Comparison of ENCODE assay signal across 11 cellular contexts in the genomic region with DNA sequence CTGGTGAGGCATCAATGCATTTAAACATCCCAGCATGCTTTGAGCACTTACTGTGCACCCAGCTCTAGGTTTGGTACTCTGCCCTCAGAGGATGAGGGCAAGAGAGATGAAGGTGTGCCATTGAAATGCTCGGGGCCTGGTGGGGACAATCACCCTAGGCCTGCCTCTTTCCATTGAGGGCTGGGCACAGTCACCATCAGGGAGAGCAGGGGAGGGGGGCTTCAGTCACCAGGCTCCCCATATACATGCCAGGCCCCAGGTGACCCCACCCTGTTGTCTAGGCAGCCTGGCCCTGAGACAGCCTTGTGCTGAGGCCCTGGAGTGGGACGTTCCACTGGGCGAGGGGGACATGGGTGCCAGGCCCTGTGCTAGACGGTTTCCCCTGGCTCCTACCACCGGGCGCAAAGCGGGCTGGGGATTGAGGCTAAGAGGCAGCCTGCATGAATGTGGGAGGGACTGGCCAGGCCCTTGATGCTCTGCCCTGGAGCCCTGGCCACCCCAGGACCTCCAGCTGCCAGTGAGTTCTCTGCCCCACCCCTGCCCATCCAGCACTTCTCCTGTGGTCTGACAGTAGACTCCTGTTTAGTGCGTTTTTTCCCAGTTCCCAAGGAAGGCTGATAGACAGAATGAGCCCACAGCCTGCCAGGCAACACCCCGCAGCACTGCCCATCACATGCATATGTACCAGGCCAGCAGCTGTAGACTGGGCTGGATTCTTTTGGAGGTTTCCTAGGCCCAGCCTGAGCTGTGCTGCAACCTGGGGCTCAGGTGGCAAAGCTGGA. TPM values are rescaled to one million over a fixed set of nuclear protein-coding genes. Genes with fewer than 3 reads are reported as not detected.
A peak's percentile ranks its signal among the peaks of the same experiment; 100 is the strongest.
DNase-seq lines count a peak whose midpoint lies in the region; ATAC-seq, FAIRE-seq and TF ChIP-seq lines count a peak whose summit lies in the region.
"Had no signal": no experiment of that assay in that cellular context is flagged by ENCODE, and none has a peak within 500 bp of the region (broad histone marks: within the 10 kb centered on the region; RNA-seq: fewer than 3 reads in every experiment).

No MANE protein-coding gene starts in this region.

- H3K4me3 Mint-ChIP-seq in activated CD4-positive, alpha-beta memory T cell treated with anti-CD3 and anti-CD28 coated beads, Interleukin-2, amount 10 ng/mL, durations not matched to agents 7 days and 5 days: no peak overlapping the region

- WGBS in suprapubic skin: 77% methylated on average over 3 of the region's 9 CpGs

- FAIRE-seq in kidney (lab: Jason Lieb, UNC): no peak

- intact Hi-C loops in kidney (cut with DNase I): no loop called here

- H3K9me3 Mint-ChIP-seq in activated CD4-positive, alpha-beta memory T cell treated with anti-CD3 and anti-CD28 coated beads, Interleukin-2, amount 10 ng/mL, durations not matched to agents 7 days and 5 days: no peaks in the 10 kb centered on the region

- no peaks in the 10 kb centered on the region for H3K9me3 ChIP-seq in kidney (ENCODE audit: control insufficient read depth in 1 of 2, low read length in 2 of 2)
- no peaks in the 10 kb centered on the region for H3K9me3 ChIP-seq in suprapubic skin
- H3K9me3 ChIP-seq: esophagus squamous epithelium had no signal

- TF ChIP-seq EP300 in suprapubic skin (IDR thresholded peaks at IDR 0.05): no peak

- no peak overlapping the region for H3K9ac ChIP-seq in kidney (ENCODE audit: low read length in 2 of 2)

- no peaks in the 10 kb centered on the region for H3K27me3 ChIP-seq in suprapubic skin
- H3K27me3 ChIP-seq: esophagus squamous epithelium had no signal

- peaks cover 0 to 5% of the 10 kb centered on the region in 2 donors for H3K36me3 ChIP-seq in kidney (ENCODE audit: control insufficient read depth in 1 of 2, insufficient read depth in 2 of 2, low read length in 2 of 2)
- peaks cover 54% of the 10 kb centered on the region for H3K36me3 ChIP-seq in suprapubic skin

- no peak for ATAC-seq in GM21390 (IDR thresholded peaks at IDR 0.05; ENCODE audit: unreplicated experiment)

- TF ChIP-seq POLR2A in suprapubic skin (IDR thresholded peaks at IDR 0.05): no peak

- H3K27ac Mint-ChIP-seq in activated CD4-positive, alpha-beta memory T cell treated with anti-CD3 and anti-CD28 coated beads, Interleukin-2, amount 10 ng/mL, durations not matched to agents 7 days and 5 days: peak overlapping the region; percentile 78

- peaks cover 35% of the 10 kb centered on the region for H3K27me3 Mint-ChIP-seq in activated CD4-positive, alpha-beta memory T cell treated with anti-CD3 and anti-CD28 coated beads, Interleukin-2, amount 10 ng/mL, durations not matched to agents 7 days and 5 days

- peaks cover 77% of the 10 kb centered on the region for H3K4me1 Mint-ChIP-seq in activated CD4-positive, alpha-beta memory T cell treated with anti-CD3 and anti-CD28 coated beads, Interleukin-2, amount 10 ng/mL, durations not matched to agents 7 days and 5 days

- POLR2A ChIA-PET in activated CD4-positive, alpha-beta memory T cell treated with anti-CD3 and anti-CD28 coated beads, Interleukin-2, amount 10 ng/mL, durations not matched to agents 7 days and 5 days (lab: Charles Lee): interaction anchor here (1.1 to 2.8 kb wide), 6 partner anchors 7 to 92 kb away, joined by 4 to 10 read pairs (median 6); partner anchors contain the start of genes PPP2CA and TCF7

- H3K4me3 ChIP-seq in kidney (ENCODE audit: low read length in 2 of 2) (no peak overlapping the region), suprapubic skin (no peak overlapping the region)
- H3K4me3 ChIP-seq: esophagus squamous epithelium had no signal

- H3K4me1 ChIP-seq in kidney (ENCODE audit: control insufficient read depth in 1 of 2, insufficient read depth in 1 of 2, low read depth in 1 of 2, low read length in 2 of 2): no peaks in the 10 kb centered on the region
- H3K4me1 ChIP-seq in suprapubic skin: peaks cover 18% of the 10 kb centered on the region

- H3K36me3 Mint-ChIP-seq in activated CD4-positive, alpha-beta memory T cell treated with anti-CD3 and anti-CD28 coated beads, Interleukin-2, amount 10 ng/mL, durations not matched to agents 7 days and 5 days (ENCODE audit: low read depth): peaks cover 34% of the 10 kb centered on the region

- CTCF ChIA-PET in activated CD4-positive, alpha-beta memory T cell treated with anti-CD3 and anti-CD28 coated beads, Interleukin-2, amount 10 ng/mL, durations not matched to agents 7 days and 5 days (lab: Charles Lee): interaction anchor here (1.3 to 3.2 kb wide), 2 partner anchors 92 to 94 kb away, joined by 3 to 20 read pairs; no protein-coding TSS in a partner anchor

- TF ChIP-seq CTCF in kidney (IDR thresholded peaks at IDR 0.05; ENCODE audit: borderline replicate concordance, extremely low read depth, insufficient read depth): no peak
- TF ChIP-seq CTCF in suprapubic skin (IDR thresholded peaks at IDR 0.05): no peak

- H3K27ac ChIP-seq in kidney (ENCODE audit: low read depth in 2 of 2, low read length in 2 of 2) (no peak overlapping the region), suprapubic skin (no peak overlapping the region)
- H3K27ac ChIP-seq: esophagus squamous epithelium had no signal

- DNase-seq in activated naive CD4-positive, alpha-beta T cell treated with Interleukin-2 at 50 U/mL for 16 hours: peak; percentile 2
- DNase-seq in activated naive CD4-positive, alpha-beta T cell treated with anti-CD3 and anti-CD28 coated beads, Interleukin-2, amount 50 U/mL, for 16 hours: no peak
- DNase-seq in activated CD4-positive, alpha-beta memory T cell treated with anti-CD3 and anti-CD28 coated beads, Interleukin-2, amount 10 ng/mL, durations not matched to agents 7 days and 5 days: no peak
- peak; percentile 66 for DNase-seq in kidney
- peak; percentile 57 to 68 for DNase-seq in suprapubic skin (ENCODE audit: low spot score in 2 of 2)
- DNase-seq in kidney glomerular epithelial cell (lab: John Stamatoyannopoulos, UW): no peak
- DNase-seq in stimulated activated naive CD4-positive, alpha-beta T cell (lab: John Stamatoyannopoulos, UW): no peak
- DNase-seq: esophagus squamous epithelium, NCI-H2107, occipital lobe had no signal

RNA-seq across cellular contexts. Expression of gene TCF7, which starts 18.9 kb away (rescaled TPM):
- total RNA-seq in activated CD4-positive, alpha-beta memory T cell treated with anti-CD3 and anti-CD28 coated beads, Interleukin-2, amount 10 ng/mL, durations not matched to agents 7 days and 5 days: 10 to 100 TPM; 19.2 to 21.9 TPM
- total RNA-seq in kidney (15.6 TPM), suprapubic skin (1 to 10 TPM; 2.9 to 7.2 (median 4.9) TPM)
- 1.2 TPM for polyA plus RNA-seq in kidney (ENCODE audit: insufficient read depth, low read depth, low replicate concordance)
- total RNA-seq: occipital lobe had no signal

RNA-seq across cellular contexts. Expression of gene SKP1, which starts 43.3 kb away (rescaled TPM):
- 100 to 1,000 TPM; 197 to 205 TPM for total RNA-seq in activated CD4-positive, alpha-beta memory T cell treated with anti-CD3 and anti-CD28 coated beads, Interleukin-2, amount 10 ng/mL, durations not matched to agents 7 days and 5 days
- total RNA-seq in kidney (380 TPM), suprapubic skin (100 to 1,000 TPM; 143 to 261 (median 196) TPM)
- 848 TPM for polyA plus RNA-seq in kidney (ENCODE audit: insufficient read depth, low read depth, low replicate concordance)

Comparison
In these comparisons a context has a peak if more than half of its experiments do, and no peak if none do; other contexts are left out.
1. DNase-seq: peak in activated naive CD4-positive, alpha-beta T cell treated with Interleukin-2 at 50 U/mL for 16 hours (single experiment), kidney (single experiment) and suprapubic skin (2 of 2); none in activated naive CD4-positive, alpha-beta T cell treated with anti-CD3 and anti-CD28 coated beads, Interleukin-2, amount 50 U/mL, for 16 hours (single experiment), activated CD4-positive, alpha-beta memory T cell treated with anti-CD3 and anti-CD28 coated beads, Interleukin-2, amount 10 ng/mL, durations not matched to agents 7 days and 5 days (single experiment), kidney glomerular epithelial cell (single experiment) and stimulated activated naive CD4-positive, alpha-beta T cell (0 of 6).